ENCODE assay signal across 8 cellular contexts in genomic region chr12:55974308-55974724, GRCh38. TPM values are rescaled to one million over a fixed set of nuclear protein-coding genes. Genes with fewer than 3 reads are reported as not detected.
DNase-seq lines count a peak whose midpoint lies in the region; ATAC-seq and TF ChIP-seq lines count a peak whose summit lies in the region.

No MANE protein-coding gene starts in this region.

- H3K27ac ChIP-seq in HCT116 (ENCODE audit: low read depth, low read length) = peak overlapping the region; percentile 80

- BruUV-seq in HCT116 (replicated peaks; lab: Mats Ljungman, UMichigan) = no TSS peak

- no peak overlapping the region for H2AFZ ChIP-seq in HCT116 (ENCODE audit: low read depth, low read length, poor library complexity, severe bottlenecking)

- RAD21 ChIA-PET in HCT116 (lab: Charles Lee; ENCODE audit: low non-redundant PET in 1 of 2, low total read pairs in 2 of 2, uncharacterized antibody in 2 of 2, unreplicated experiment in 2 of 2) = interaction anchor here (1.0 to 1.6 kb wide), 2 partner anchors 22 to 236 kb away, joined by 3 to 6 read pairs; partner anchors contain the start of gene SUOX (in 1 of the 2)

- DNase-seq in NCI-H2171 treated with DMSO at 0.1 percent for 48 hours (lab: John Stamatoyannopoulos, UW) = peak; percentile 33
- no peak for DNase-seq in NCI-H2171 (lab: John Stamatoyannopoulos, UW)
- DNase-seq in HCT116 (ENCODE audit: low read depth, low spot score) = no peak
- peak; percentile 60 for DNase-seq in NAMALWA (ENCODE audit: low spot score)
- DNase-seq in activated naive CD4-positive, alpha-beta T cell treated with anti-CD3 and anti-CD28 coated beads, Interleukin-2, amount 50 U/mL, for 16 hours = peak; percentile 26
- peak; percentile 58 for DNase-seq in left cardiac atrium
- no peak for DNase-seq in retinal pigment epithelial cell (ENCODE audit: low read depth)
- DNase-seq in putamen (ENCODE audit: low spot score) = no peak

- no peaks in the 10 kb centered on the region for H4K20me1 ChIP-seq in HCT116 (ENCODE audit: insufficient read depth)

- H3K36me3 ChIP-seq in HCT116 (ENCODE audit: control insufficient read depth in 1 of 2, insufficient read depth in 2 of 2, low read length in 2 of 2) = peaks cover 6 to 19% of the 10 kb centered on the region in 2 experiments; a peak in 3 of 4 replicates

- H3K9ac ChIP-seq in HCT116 (ENCODE audit: low read length) = peak overlapping the region; percentile 79

- no peak for TF ChIP-seq POLR2A in HCT116 (IDR thresholded peaks at IDR 0.05; ENCODE audit: borderline replicate concordance, extremely low read depth, insufficient read depth, insufficient read length)

- CTCF ChIA-PET in HCT116 (lab: Charles Lee) = interaction anchor here (0.9 to 4.7 kb wide), 7 partner anchors 9 to 662 kb away, joined by 3 to 35 read pairs (median 5); partner anchors contain the start of gene SUOX

- POLR2A ChIA-PET in HCT116 (lab: Charles Lee) = interaction anchor here (0.6 to 1.9 kb wide), 22 partner anchors 8 to 1138 kb away, joined by 3 to 13 read pairs (median 4); partner anchors contain the start of genes DGKA, DNAJC14, ORMDL2 and PYM1

- TF ChIP-seq CTCF in HCT116 (IDR thresholded peaks at IDR 0.05 in 2 of 3, conservative IDR thresholded peaks at IDR 0.05 in 1 of 3; ENCODE audit: borderline replicate concordance in 1 of 3, insufficient read depth in 1 of 3, low read depth in 2 of 3, low read length in 2 of 3) (no peak), retinal pigment epithelial cell (conservative IDR thresholded peaks at IDR 0.05; ENCODE audit: low read depth, low read length) (no peak)

- intact Hi-C loops in HCT116 (cut with micrococcal nuclease) (no loop called here), left cardiac atrium (cut with DNase I) (no loop called here)

- H3K4me3 ChIP-seq in HCT116 (replicated peaks in 1 of 2; ENCODE audit: low read depth in 1 of 2, low read length in 2 of 2) (peak overlapping the region; percentile 78 to 94), retinal pigment epithelial cell (ENCODE audit: low read length) (peak overlapping the region; percentile 95)

- no peaks in the 10 kb centered on the region for H3K9me2 ChIP-seq in HCT116 (ENCODE audit: insufficient read depth)

- H3K4me2 ChIP-seq in HCT116 (ENCODE audit: low read length) = peak overlapping the region; percentile 91

- peaks cover 20% of the 10 kb centered on the region; the same call in 1 of the 2 replicates for H3K79me2 ChIP-seq in HCT116 (ENCODE audit: insufficient read depth, low read length)

- H3K27me3 ChIP-seq in HCT116 (ENCODE audit: insufficient read depth, low read length) = no peaks in the 10 kb centered on the region

- peaks cover 17 to 32% of the 10 kb centered on the region in 2 experiments for H3K4me1 ChIP-seq in HCT116 (ENCODE audit: control insufficient read depth in 1 of 2, insufficient read depth in 2 of 2, low read length in 2 of 2)

- peak; percentile 43 for ATAC-seq in HCT116
- ATAC-seq in left cardiac atrium = peak; percentile 36 to 59

- no peak for TF ChIP-seq RAD21 in HCT116 (IDR thresholded peaks at IDR 0.05; ENCODE audit: low read depth)

- no peaks in the 10 kb centered on the region for H3K9me3 ChIP-seq in HCT116 (ENCODE audit: control insufficient read depth in 1 of 2, insufficient read depth in 1 of 2, low read depth in 1 of 2, low read length in 2 of 2)

TF ChIP-seq in HCT116, 20 proteins besides CTCF, POLR2A, EP300 and RAD21:
- TF ChIP-seq TCF7L2 (IDR thresholded peaks at IDR 0.05; ENCODE audit: borderline replicate concordance, extremely low read depth, insufficient read depth, insufficient read length) = no peak
- TF ChIP-seq ZFX (IDR thresholded peaks at IDR 0.05) = peak; percentile 51

RNA-seq across cellular contexts. Expression of gene RAB5B, which starts 0.4 kb away (rescaled TPM):
- 44.5 TPM for total RNA-seq in HCT116 (2021; ENCODE audit: unreplicated experiment)
- polyA plus RNA-seq in HCT116 (2012) = 29.1 and 32.6 TPM in 2 replicates
- 100 to 1,000 TPM; 105 to 114 TPM for total RNA-seq in left cardiac atrium

RNA-seq across cellular contexts. Expression of gene CDK2, which starts 7.7 kb away (rescaled TPM):
- total RNA-seq in HCT116 (2021; ENCODE audit: unreplicated experiment) (90.9 TPM), left cardiac atrium (10 to 100 TPM; 14.1 to 18.2 TPM)
- 65.1 and 81.6 TPM in 2 replicates for polyA plus RNA-seq in HCT116 (2012)

RNA-seq across cellular contexts. Expression of gene PMEL, which starts 8.5 kb away (rescaled TPM):
- total RNA-seq in HCT116 (2021; ENCODE audit: unreplicated experiment) (5.8 TPM), left cardiac atrium (under 1 TPM; 0.65 to 0.81 TPM)
- polyA plus RNA-seq in HCT116 (2012) = 7.1 and 9.0 TPM in 2 replicates

RNA-seq across cellular contexts. Expression of gene SUOX, which starts 22.8 kb away (rescaled TPM):
- total RNA-seq in HCT116 (2021; ENCODE audit: unreplicated experiment) (18.0 TPM), left cardiac atrium (10 to 100 TPM; 20.3 to 29.8 TPM)
- 12.4 and 13.3 TPM in 2 replicates for polyA plus RNA-seq in HCT116 (2012)

RNA-seq across cellular contexts. Expression of gene DGKA, which starts 43.4 kb away (rescaled TPM):
- total RNA-seq in HCT116 (2021; ENCODE audit: unreplicated experiment) (58.3 TPM), left cardiac atrium (10 to 100 TPM; 17.3 to 19.8 TPM)
- polyA plus RNA-seq in HCT116 (2012) = 60.3 and 67.3 TPM in 2 replicates

Comparison
In these comparisons a context has a peak if more than half of its experiments do, and no peak if none do; other contexts are left out.
1. DNase-seq: peak in NCI-H2171 treated with DMSO at 0.1 percent for 48 hours (single experiment), NAMALWA (single experiment), activated naive CD4-positive, alpha-beta T cell treated with anti-CD3 and anti-CD28 coated beads, Interleukin-2, amount 50 U/mL, for 16 hours (single experiment) and left cardiac atrium (single experiment); none in NCI-H2171 (single experiment), HCT116 (single experiment), retinal pigment epithelial cell (single experiment) and putamen (single experiment).